In genomic region chr4:165343353-165344191, GRCh38 we compare ENCODE assay signal across 10 cellular contexts. TPM values are rescaled to one million over a fixed set of nuclear protein-coding genes. Genes with fewer than 3 reads are reported as not detected.
DNase-seq lines count a peak whose midpoint lies in the region; ATAC-seq and TF ChIP-seq lines count a peak whose summit lies in the region.
"Had no signal": no experiment of that assay in that cellular context is flagged by ENCODE, and none has a peak within 500 bp of the region (broad histone marks: within the 10 kb centered on the region; RNA-seq: fewer than 3 reads in every experiment).

No MANE protein-coding gene starts in this region.

- no peaks in the 10 kb centered on the region for H3K9me2 ChIP-seq in OCI-LY1 (ENCODE audit: low read depth, low read length)

- no peak overlapping the region for H3K14ac ChIP-seq in neuronal stem cell (ENCODE audit: low read length)

- no peak overlapping the region for H3K18ac ChIP-seq in neuronal stem cell (ENCODE audit: low read length)

- no peak overlapping the region for H2BK15ac ChIP-seq in neuronal stem cell (ENCODE audit: low read length)

- no peaks in the 10 kb centered on the region for H3K27me3 ChIP-seq in OCI-LY1 (ENCODE audit: insufficient read depth, low read length)
- no peaks in the 10 kb centered on the region for H3K27me3 ChIP-seq in neuronal stem cell (ENCODE audit: control insufficient read depth in 3 of 3, insufficient read depth in 3 of 3, low read depth in 1 of 3, low read length in 3 of 3)
- H3K27me3 ChIP-seq: SJCRH30 had no signal

- H2AK5ac ChIP-seq in neuronal stem cell (ENCODE audit: low read depth, low read length), result no peak overlapping the region

- no peak overlapping the region for H2AFZ ChIP-seq in OCI-LY1 (ENCODE audit: low read length)
- no peak overlapping the region for H2AFZ ChIP-seq in neuronal stem cell (ENCODE audit: low read length)

- H2BK12ac ChIP-seq in neuronal stem cell (ENCODE audit: low read length), result no peak overlapping the region

- intact Hi-C loops in left ventricle myocardium superior (cut with micrococcal nuclease), result loop anchor here (10.0 kb wide), 1 partner anchor 209 kb away; no protein-coding TSS in a partner anchor
- intact Hi-C loops in left cardiac atrium (cut with DNase I), result no loop called here

- H4K8ac ChIP-seq in neuronal stem cell (ENCODE audit: low read depth, low read length), result no peak overlapping the region

- no peak overlapping the region for H3K4me3 ChIP-seq in OCI-LY1 (ENCODE audit: low read depth, low read length, poor library complexity, severe bottlenecking)
- no peak overlapping the region for H3K4me3 ChIP-seq in fibroblast of the aortic adventitia (ENCODE audit: low read depth, low read length)
- no peak overlapping the region for H3K4me3 ChIP-seq in neuronal stem cell (ENCODE audit: low read length in 2 of 2)
- H3K4me3 ChIP-seq: SJCRH30 had no signal

- H4K91ac ChIP-seq in neuronal stem cell (ENCODE audit: low read depth, low read length, poor library complexity), result no peak overlapping the region

- H3K36me3 ChIP-seq in OCI-LY1 (ENCODE audit: insufficient read depth, low read length), result peaks cover 54% of the 10 kb centered on the region
- peaks cover 12 to 55% of the 10 kb centered on the region in 2 donors for H3K36me3 ChIP-seq in neuronal stem cell (replicated peaks in 1 of 2; ENCODE audit: control insufficient read depth in 2 of 2, insufficient read depth in 2 of 2, low read length in 2 of 2)

- no peaks in the 10 kb centered on the region; the same call in 1 of the 2 replicates for H3F3A ChIP-seq in OCI-LY1 (ENCODE audit: insufficient read depth, low read length)

- TF ChIP-seq CTCF in OCI-LY1 (IDR thresholded peaks at IDR 0.05; ENCODE audit: low read length) (peak; percentile 49; the same call in 1 of the 2 replicates), fibroblast of the aortic adventitia (IDR thresholded peaks at IDR 0.05; ENCODE audit: insufficient read depth, low read length) (peak; percentile 16)

- H3K4ac ChIP-seq in neuronal stem cell (ENCODE audit: low read length), result no peak overlapping the region

- peak; percentile 29 for DNase-seq in left ventricle myocardium superior
- no peak for DNase-seq in left cardiac atrium
- peak; percentile 20 for DNase-seq in fibroblast of the aortic adventitia (ENCODE audit: low read depth)
- DNase-seq in epidermal melanocyte (ENCODE audit: insufficient read length, low spot score), result no peak
- DNase-seq in neuronal stem cell (ENCODE audit: low spot score), result no peak
- DNase-seq in stimulated activated CD4-positive, alpha-beta T cell treated with anti-CD3 and anti-CD28 coated beads, Interleukin-2, amount 100 ng/mL, for 48 hours, result no peak
- DNase-seq: amniotic stem cell had no signal

- H3K4me2 ChIP-seq in OCI-LY1 (ENCODE audit: low read length), result no peak overlapping the region
- no peak overlapping the region for H3K4me2 ChIP-seq in neuronal stem cell (ENCODE audit: insufficient read depth, low read length, poor library complexity, severe bottlenecking)

- no peaks in the 10 kb centered on the region for H3K79me2 ChIP-seq in OCI-LY1 (ENCODE audit: insufficient read depth, low read length)

- H3K9me3 ChIP-seq in OCI-LY1 (ENCODE audit: low read length) (no peaks in the 10 kb centered on the region), neuronal stem cell (replicated peaks in 1 of 2; ENCODE audit: control insufficient read depth in 2 of 2, insufficient read depth in 1 of 2, low read depth in 1 of 2, low read length in 2 of 2) (no peaks in the 10 kb centered on the region)
- H3K9me3 ChIP-seq: SJCRH30 had no signal

- WGBS in neuronal stem cell (ENCODE audit: extremely low coverage in 2 of 2, insufficient read length in 2 of 2, insufficient replicate concordance in 1 of 2), 2 donors, result no CpG with 5 or more reads among the region's 13 CpGs

- H2BK120ac ChIP-seq in neuronal stem cell (ENCODE audit: low read depth, low read length), result no peak overlapping the region

- 0 out of 2 replicates have a peak, but pooled peaks cover 3% of the 10 kb centered on the region for H4K20me1 ChIP-seq in OCI-LY1 (ENCODE audit: insufficient read depth, low read length)

- no peaks in the 10 kb centered on the region for H3K4me1 ChIP-seq in OCI-LY1 (ENCODE audit: insufficient read depth, low read length, severe bottlenecking)
- H3K4me1 ChIP-seq in neuronal stem cell (ENCODE audit: control insufficient read depth in 2 of 2, insufficient read depth in 1 of 2, low read depth in 1 of 2, low read length in 2 of 2), result no peaks in the 10 kb centered on the region
- H3K4me1 ChIP-seq: SJCRH30 had no signal

- H3K23ac ChIP-seq in neuronal stem cell (ENCODE audit: low read depth, low read length, poor library complexity), result no peak overlapping the region

- H3K9ac ChIP-seq in OCI-LY1 (ENCODE audit: low read length) (no peak overlapping the region), neuronal stem cell (ENCODE audit: low read depth, low read length, poor library complexity) (no peak overlapping the region)

- H3K27ac ChIP-seq in OCI-LY1 (ENCODE audit: low read depth, low read length, poor library complexity, severe bottlenecking) (no peak overlapping the region), neuronal stem cell (replicated peaks; ENCODE audit: low read length) (no peak overlapping the region)
- H3K27ac ChIP-seq: SJCRH30 had no signal

- no peak overlapping the region for H2BK5ac ChIP-seq in neuronal stem cell (ENCODE audit: low read length)

- ATAC-seq in left ventricle myocardium superior (no peak), left cardiac atrium (no peak), GM19395 (IDR thresholded peaks at IDR 0.05; ENCODE audit: unreplicated experiment) (no peak)

- H3K79me1 ChIP-seq in neuronal stem cell (ENCODE audit: low read depth, low read length), result no peaks in the 10 kb centered on the region

RNA-seq across cellular contexts. Expression of gene MSMO1, which starts 16.1 kb away (rescaled TPM):
- total RNA-seq in left ventricle myocardium superior, result 6.9 TPM
- 10 to 100 TPM; 16.8 to 22.9 TPM for total RNA-seq in left cardiac atrium
- 101 and 141 TPM in 2 replicates for total RNA-seq in fibroblast of the aortic adventitia (ENCODE audit: low replicate concordance)
- polyA plus RNA-seq in neuronal stem cell (2013, experiment 1 of 2), result 226 TPM
- polyA plus RNA-seq in neuronal stem cell (2013, experiment 2 of 2), result 233 TPM

RNA-seq across cellular contexts. Expression of gene CPE, which starts 35.2 kb away (rescaled TPM):
- total RNA-seq in left ventricle myocardium superior, result 64.3 TPM
- 10 to 100 TPM; 84.8 to 92.5 TPM for total RNA-seq in left cardiac atrium
- total RNA-seq in fibroblast of the aortic adventitia (ENCODE audit: low replicate concordance), result 79.4 and 116 TPM in 2 replicates
- polyA plus RNA-seq in neuronal stem cell (2013, experiment 1 of 2), result 71.3 TPM
- 71.3 TPM for polyA plus RNA-seq in neuronal stem cell (2013, experiment 2 of 2)
- total RNA-seq: SJCRH30 had no signal

Comparison
In these comparisons a context has a peak if more than half of its experiments do, and no peak if none do; other contexts are left out.
1. DNase-seq: peak in left ventricle myocardium superior (single experiment) and fibroblast of the aortic adventitia (single experiment); none in left cardiac atrium (single experiment), epidermal melanocyte (single experiment), neuronal stem cell (single experiment) and stimulated activated CD4-positive, alpha-beta T cell treated with anti-CD3 and anti-CD28 coated beads, Interleukin-2, amount 100 ng/mL, for 48 hours (0 of 2).